1 cellular context compared by ENCODE assay signal in the genomic region with DNA sequence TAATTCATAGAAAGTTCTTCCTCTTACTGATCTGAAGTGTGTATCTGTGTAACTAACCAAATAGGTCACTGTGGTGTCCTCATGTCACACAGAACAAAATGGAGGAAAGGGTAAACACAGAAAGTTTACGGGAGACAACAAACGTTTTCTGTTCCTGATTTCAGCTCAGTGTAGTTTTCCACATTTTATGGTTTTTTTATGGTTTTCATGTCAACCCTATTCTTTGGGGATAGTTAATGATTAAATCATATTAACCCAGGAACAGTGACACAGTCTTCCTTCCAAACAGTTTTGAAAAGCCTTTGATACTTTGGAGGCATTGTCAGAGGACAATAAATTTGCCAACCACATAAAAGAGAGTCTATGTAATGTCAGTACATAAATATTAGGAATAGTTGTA.
TF ChIP-seq lines count a peak whose summit lies in the region.

No MANE protein-coding gene starts in this region.

TF ChIP-seq in GM23338, 12 proteins besides CTCF, POLR2A, EP300 and RAD21 (continued from another document):
- TF ChIP-seq, protein P1, sequence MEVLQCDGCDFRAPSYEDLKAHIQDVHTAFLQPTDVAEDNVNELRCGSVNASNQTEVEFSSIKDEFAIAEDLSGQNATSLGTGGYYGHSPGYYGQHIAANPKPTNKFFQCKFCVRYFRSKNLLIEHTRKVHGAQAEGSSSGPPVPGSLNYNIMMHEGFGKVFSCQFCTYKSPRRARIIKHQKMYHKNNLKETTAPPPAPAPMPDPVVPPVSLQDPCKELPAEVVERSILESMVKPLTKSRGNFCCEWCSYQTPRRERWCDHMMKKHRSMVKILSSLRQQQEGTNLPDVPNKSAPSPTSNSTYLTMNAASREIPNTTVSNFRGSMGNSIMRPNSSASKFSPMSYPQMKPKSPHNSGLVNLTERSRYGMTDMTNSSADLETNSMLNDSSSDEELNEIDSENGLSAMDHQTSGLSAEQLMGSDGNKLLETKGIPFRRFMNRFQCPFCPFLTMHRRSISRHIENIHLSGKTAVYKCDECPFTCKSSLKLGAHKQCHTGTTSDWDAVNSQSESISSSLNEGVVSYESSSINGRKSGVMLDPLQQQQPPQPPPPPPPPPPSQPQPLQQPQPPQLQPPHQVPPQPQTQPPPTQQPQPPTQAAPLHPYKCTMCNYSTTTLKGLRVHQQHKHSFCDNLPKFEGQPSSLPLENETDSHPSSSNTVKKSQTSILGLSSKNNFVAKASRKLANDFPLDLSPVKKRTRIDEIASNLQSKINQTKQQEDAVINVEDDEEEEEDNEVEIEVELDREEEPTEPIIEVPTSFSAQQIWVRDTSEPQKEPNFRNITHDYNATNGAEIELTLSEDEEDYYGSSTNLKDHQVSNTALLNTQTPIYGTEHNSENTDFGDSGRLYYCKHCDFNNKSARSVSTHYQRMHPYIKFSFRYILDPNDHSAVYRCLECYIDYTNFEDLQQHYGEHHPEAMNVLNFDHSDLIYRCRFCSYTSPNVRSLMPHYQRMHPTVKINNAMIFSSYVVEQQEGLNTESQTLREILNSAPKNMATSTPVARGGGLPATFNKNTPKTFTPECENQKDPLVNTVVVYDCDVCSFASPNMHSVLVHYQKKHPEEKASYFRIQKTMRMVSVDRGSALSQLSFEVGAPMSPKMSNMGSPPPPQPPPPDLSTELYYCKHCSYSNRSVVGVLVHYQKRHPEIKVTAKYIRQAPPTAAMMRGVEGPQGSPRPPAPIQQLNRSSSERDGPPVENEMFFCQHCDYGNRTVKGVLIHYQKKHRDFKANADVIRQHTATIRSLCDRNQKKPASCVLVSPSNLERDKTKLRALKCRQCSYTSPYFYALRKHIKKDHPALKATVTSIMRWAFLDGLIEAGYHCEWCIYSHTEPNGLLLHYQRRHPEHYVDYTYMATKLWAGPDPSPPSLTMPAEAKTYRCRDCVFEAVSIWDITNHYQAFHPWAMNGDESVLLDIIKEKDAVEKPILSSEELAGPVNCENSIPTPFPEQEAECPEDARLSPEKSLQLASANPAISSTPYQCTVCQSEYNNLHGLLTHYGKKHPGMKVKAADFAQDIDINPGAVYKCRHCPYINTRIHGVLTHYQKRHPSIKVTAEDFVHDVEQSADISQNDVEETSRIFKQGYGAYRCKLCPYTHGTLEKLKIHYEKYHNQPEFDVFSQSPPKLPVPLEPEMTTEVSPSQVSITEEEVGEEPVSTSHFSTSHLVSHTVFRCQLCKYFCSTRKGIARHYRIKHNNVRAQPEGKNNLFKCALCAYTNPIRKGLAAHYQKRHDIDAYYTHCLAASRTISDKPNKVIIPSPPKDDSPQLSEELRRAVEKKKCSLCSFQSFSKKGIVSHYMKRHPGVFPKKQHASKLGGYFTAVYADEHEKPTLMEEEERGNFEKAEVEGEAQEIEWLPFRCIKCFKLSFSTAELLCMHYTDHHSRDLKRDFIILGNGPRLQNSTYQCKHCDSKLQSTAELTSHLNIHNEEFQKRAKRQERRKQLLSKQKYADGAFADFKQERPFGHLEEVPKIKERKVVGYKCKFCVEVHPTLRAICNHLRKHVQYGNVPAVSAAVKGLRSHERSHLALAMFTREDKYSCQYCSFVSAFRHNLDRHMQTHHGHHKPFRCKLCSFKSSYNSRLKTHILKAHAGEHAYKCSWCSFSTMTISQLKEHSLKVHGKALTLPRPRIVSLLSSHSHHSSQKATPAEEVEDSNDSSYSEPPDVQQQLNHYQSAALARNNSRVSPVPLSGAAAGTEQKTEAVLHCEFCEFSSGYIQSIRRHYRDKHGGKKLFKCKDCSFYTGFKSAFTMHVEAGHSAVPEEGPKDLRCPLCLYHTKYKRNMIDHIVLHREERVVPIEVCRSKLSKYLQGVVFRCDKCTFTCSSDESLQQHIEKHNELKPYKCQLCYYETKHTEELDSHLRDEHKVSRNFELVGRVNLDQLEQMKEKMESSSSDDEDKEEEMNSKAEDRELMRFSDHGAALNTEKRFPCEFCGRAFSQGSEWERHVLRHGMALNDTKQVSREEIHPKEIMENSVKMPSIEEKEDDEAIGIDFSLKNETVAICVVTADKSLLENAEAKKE (CRISPR knock-in tag; IDR thresholded peaks at IDR 0.05): no peak
- TF ChIP-seq NANOG (IDR thresholded peaks at IDR 0.05; ENCODE audit: borderline replicate concordance) (no peak), ZNF114 (CRISPR knock-in tag; IDR thresholded peaks at IDR 0.05) (no peak), EZH2phosphoT487 (IDR thresholded peaks at IDR 0.05; ENCODE audit: unreplicated experiment) (no peak)
